In the genomic region with DNA sequence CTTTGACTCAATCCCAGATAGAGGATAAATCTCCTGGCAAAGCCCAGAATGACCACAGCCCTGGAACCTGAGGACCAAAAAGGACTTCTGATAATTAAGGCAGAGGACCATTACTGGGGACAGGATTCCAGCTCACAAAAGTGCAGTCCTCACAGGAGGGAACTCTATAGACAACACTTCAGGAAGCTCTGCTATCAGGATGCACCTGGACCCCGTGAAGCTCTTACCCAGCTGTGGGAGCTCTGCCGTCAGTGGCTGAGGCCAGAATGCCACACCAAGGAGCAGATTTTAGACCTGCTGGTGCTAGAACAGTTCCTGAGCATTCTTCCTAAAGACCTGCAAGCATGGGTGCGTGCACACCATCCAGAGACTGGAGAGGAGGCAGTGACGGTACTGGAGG, we compare ENCODE assay signal across 12 cellular contexts. TPM values are rescaled to one million over a fixed set of nuclear protein-coding genes. Genes with fewer than 3 reads are reported as not detected.
DNase-seq lines count a peak whose midpoint lies in the region; ATAC-seq and TF ChIP-seq lines count a peak whose summit lies in the region.
"Had no signal": no experiment of that assay in that cellular context is flagged by ENCODE, and none has a peak within 500 bp of the region (broad histone marks: within the 10 kb centered on the region; RNA-seq: fewer than 3 reads in every experiment).

No MANE protein-coding gene starts in this region.

- H2AFZ ChIP-seq in SK-N-SH (ENCODE audit: low read depth) = no peak overlapping the region; the same call in 1 of the 2 replicates
- 0 out of 2 replicates have a peak overlapping the region, but pooled peaks have one; percentile 87 for H2AFZ ChIP-seq in MM.1S (ENCODE audit: low read length)
- H2AFZ ChIP-seq in parathyroid adenoma = no peak overlapping the region

- WGBS in SK-N-SH (ENCODE audit: low lambda C conversion rate) = 75% methylated on average over 4 of the region's 4 CpGs
- 76% methylated on average over 3 to 4 of the region's 4 CpGs for WGBS in upper lobe of left lung, 2 donors

- H3K27me3 ChIP-seq in SK-N-SH (ENCODE audit: insufficient read depth) (no peaks in the 10 kb centered on the region), MM.1S (replicated peaks; ENCODE audit: insufficient read depth, low read length) (no peaks in the 10 kb centered on the region), duodenal mucosa (ENCODE audit: control insufficient read depth in 1 of 2, insufficient read depth in 2 of 2, low read length in 2 of 2) (no peaks in the 10 kb centered on the region), parathyroid adenoma (ENCODE audit: control insufficient read depth, insufficient read depth, low read length) (no peaks in the 10 kb centered on the region), upper lobe of left lung (no peaks in the 10 kb centered on the region)
- H3K27me3 ChIP-seq: left lung, uterus had no signal

- H3F3A ChIP-seq in SK-N-SH (replicated peaks; ENCODE audit: insufficient read depth) (no peaks in the 10 kb centered on the region), MM.1S (ENCODE audit: insufficient read depth, low read length) (peaks cover 10% of the 10 kb centered on the region)

- no peak overlapping the region for H3K27ac ChIP-seq in SK-N-SH (ENCODE audit: low read depth in 2 of 2, low read length in 1 of 2)
- peak overlapping the region; percentile 55; the same call in 1 of the 2 replicates for H3K27ac ChIP-seq in MM.1S (ENCODE audit: low read length)
- no peak overlapping the region for H3K27ac ChIP-seq in duodenal mucosa (ENCODE audit: low read depth, low read length)
- peak overlapping the region; percentile 56 for H3K27ac ChIP-seq in parathyroid adenoma
- H3K27ac ChIP-seq in upper lobe of left lung = no peak overlapping the region

- H4K20me1 ChIP-seq in SK-N-SH (ENCODE audit: insufficient read depth) = no peaks in the 10 kb centered on the region
- no peaks in the 10 kb centered on the region for H4K20me1 ChIP-seq in MM.1S (ENCODE audit: insufficient read depth, low read length)

- H3K4me2 ChIP-seq in SK-N-SH (peak overlapping the region; percentile 91), MM.1S (ENCODE audit: low read depth, low read length) (peak overlapping the region; percentile 93), parathyroid adenoma (ENCODE audit: low read length) (no peak overlapping the region)

- H3K4me3 ChIP-seq in SK-N-SH (ENCODE audit: low read depth in 2 of 2, low read length in 1 of 2) = peak overlapping the region; percentile 83 to 91; a peak in 3 of 4 replicates
- peak overlapping the region; percentile 74 for H3K4me3 ChIP-seq in MM.1S (ENCODE audit: low read length)
- peak overlapping the region; percentile 83 to 100 for H3K4me3 ChIP-seq in duodenal mucosa (ENCODE audit: low read depth in 1 of 2, low read length in 2 of 2)
- H3K4me3 ChIP-seq in parathyroid adenoma (ENCODE audit: low read depth, low read length) = no peak overlapping the region
- H3K4me3 ChIP-seq in upper lobe of left lung = peak overlapping the region in 2 of 4 donors; percentile 61 to 73

- TF ChIP-seq EP300 in SK-N-SH (IDR thresholded peaks at IDR 0.05; ENCODE audit: borderline replicate concordance in 1 of 2, low read depth in 1 of 2, low read length in 1 of 2) = no peak
- no peak for TF ChIP-seq EP300 in upper lobe of left lung (IDR thresholded peaks at IDR 0.05)

- H3K9ac ChIP-seq in SK-N-SH (peak overlapping the region; percentile 70; the same call in 1 of the 2 replicates), MM.1S (ENCODE audit: low read length) (peak overlapping the region; percentile 60; the same call in 1 of the 2 replicates), duodenal mucosa (ENCODE audit: low read depth in 1 of 2, low read length in 2 of 2) (peak overlapping the region; percentile 58 to 84), parathyroid adenoma (no peak overlapping the region)

- POLR2A ChIA-PET in SK-N-SH (lab: Yijun Ruan, JAX) = interaction anchor here (2.5 kb wide), 1 partner anchor 16 kb away, joined by 23 read pairs; the partner anchor contains the start of gene ZKSCAN8

- CTCF ChIA-PET in SK-N-SH (lab: Yijun Ruan, JAX) = interaction anchor here (0.9 to 3.3 kb wide), 4 partner anchors 8 to 231 kb away, joined by 3 to 11 read pairs (median 6); partner anchors contain the start of gene ZKSCAN8

- TF ChIP-seq CTCF in SK-N-SH (IDR thresholded peaks at IDR 0.05) (no peak), MM.1S (IDR thresholded peaks at IDR 0.05; ENCODE audit: low read length) (no peak), parathyroid adenoma (IDR thresholded peaks at IDR 0.05) (no peak), upper lobe of left lung (IDR thresholded peaks at IDR 0.05) (no peak)

- H3K4me1 ChIP-seq in SK-N-SH (ENCODE audit: control insufficient read depth in 1 of 2, insufficient read depth in 2 of 2, low read depth in 1 of 2, low read length in 1 of 2) = peaks cover 6 to 10% of the 10 kb centered on the region in 2 experiments; a peak in 2 of 4 replicates
- peaks cover 15% of the 10 kb centered on the region for H3K4me1 ChIP-seq in MM.1S (ENCODE audit: low read length)
- H3K4me1 ChIP-seq in duodenal mucosa (ENCODE audit: control insufficient read depth in 1 of 2, insufficient read depth in 2 of 2, low read length in 2 of 2) = peaks cover 12 to 17% of the 10 kb centered on the region in 2 donors
- H3K4me1 ChIP-seq in parathyroid adenoma = peaks cover 4% of the 10 kb centered on the region
- peaks cover 6 to 27% (median 11%) of the 10 kb centered on the region in 4 donors for H3K4me1 ChIP-seq in upper lobe of left lung

- ATAC-seq in SK-N-SH treated with all-trans-retinoic acid at 6 μM for 48 hours = no peak
- no peak for ATAC-seq in GM21515 (IDR thresholded peaks at IDR 0.05; ENCODE audit: unreplicated experiment)
- ATAC-seq in upper lobe of left lung (ENCODE audit: low FRiP score in 2 of 2) = no peak

- peaks cover 68% of the 10 kb centered on the region for H3K79me2 ChIP-seq in SK-N-SH (ENCODE audit: insufficient read depth)
- peaks cover 53% of the 10 kb centered on the region for H3K79me2 ChIP-seq in MM.1S (ENCODE audit: low read length)
- peaks cover 7% of the 10 kb centered on the region for H3K79me2 ChIP-seq in parathyroid adenoma

- peaks cover 49 to 59% of the 10 kb centered on the region in 2 experiments for H3K36me3 ChIP-seq in SK-N-SH (replicated peaks in 1 of 2; ENCODE audit: control insufficient read depth in 1 of 2, insufficient read depth in 2 of 2, low read length in 1 of 2)
- H3K36me3 ChIP-seq in MM.1S (replicated peaks; ENCODE audit: insufficient read depth, low read length) = no peaks in the 10 kb centered on the region; the same call in 1 of the 2 replicates
- H3K36me3 ChIP-seq in duodenal mucosa (ENCODE audit: control insufficient read depth in 1 of 2, insufficient read depth in 2 of 2, low read length in 2 of 2) = peaks cover 6 to 36% of the 10 kb centered on the region in 2 donors
- H3K36me3 ChIP-seq in parathyroid adenoma (ENCODE audit: control insufficient read depth, insufficient read depth, low read length) = no peaks in the 10 kb centered on the region
- peaks cover 0 to 38% (median 14%) of the 10 kb centered on the region in 4 donors for H3K36me3 ChIP-seq in upper lobe of left lung
- H3K36me3 ChIP-seq: uterus had no signal

- DNase-seq in SK-N-SH (no peak), MM.1S (no peak), upper lobe of left lung (no peak), GM19240 (ENCODE audit: insufficient read length, low spot score) (no peak)
- DNase-seq: ACHN, NCI-H1930, uterus had no signal

- H3K9me3 ChIP-seq in SK-N-SH (no peaks in the 10 kb centered on the region), MM.1S (replicated peaks; ENCODE audit: insufficient read depth, low read length) (no peaks in the 10 kb centered on the region), duodenal mucosa (ENCODE audit: control insufficient read depth in 1 of 2, low read length in 2 of 2) (no peaks in the 10 kb centered on the region), parathyroid adenoma (ENCODE audit: control insufficient read depth, low read length) (no peaks in the 10 kb centered on the region), upper lobe of left lung (no peaks in the 10 kb centered on the region)
- H3K9me3 ChIP-seq: left lung, uterus had no signal

- H3K9me2 ChIP-seq in SK-N-SH = no peaks in the 10 kb centered on the region
- no peaks in the 10 kb centered on the region for H3K9me2 ChIP-seq in MM.1S (replicated peaks; ENCODE audit: insufficient read depth, low read length)

- no peak for TF ChIP-seq RAD21 in SK-N-SH (IDR thresholded peaks at IDR 0.05; ENCODE audit: low read length)

- no peak for TF ChIP-seq POLR2A in upper lobe of left lung (IDR thresholded peaks at IDR 0.05)

TF ChIP-seq in SK-N-SH, 30 proteins besides CTCF, POLR2A, EP300 and RAD21 (continues in another document):
- no peak for TF ChIP-seq SMC3 (IDR thresholded peaks at IDR 0.05; ENCODE audit: low read depth, low read length)
- no peak for TF ChIP-seq SIN3A (IDR thresholded peaks at IDR 0.05; ENCODE audit: borderline replicate concordance, low read depth, low read length)
- TF ChIP-seq NRF1 (IDR thresholded peaks at IDR 0.05; ENCODE audit: low read depth, low read length) = no peak
- TF ChIP-seq FOSL2 (IDR thresholded peaks at IDR 0.05; ENCODE audit: borderline replicate concordance, low read depth) = no peak
- no peak for TF ChIP-seq MXI1 (IDR thresholded peaks at IDR 0.05; ENCODE audit: low read depth, low read length)

TF ChIP-seq in SK-N-SH treated with all-trans-retinoic acid at 6 μM for 48 hours, 23 proteins besides CTCF, POLR2A, EP300 and RAD21 (continues in another document):
- TF ChIP-seq GLIS3 (CRISPR knock-in tag; IDR thresholded peaks at IDR 0.05) = no peak
- TF ChIP-seq, protein P1, sequence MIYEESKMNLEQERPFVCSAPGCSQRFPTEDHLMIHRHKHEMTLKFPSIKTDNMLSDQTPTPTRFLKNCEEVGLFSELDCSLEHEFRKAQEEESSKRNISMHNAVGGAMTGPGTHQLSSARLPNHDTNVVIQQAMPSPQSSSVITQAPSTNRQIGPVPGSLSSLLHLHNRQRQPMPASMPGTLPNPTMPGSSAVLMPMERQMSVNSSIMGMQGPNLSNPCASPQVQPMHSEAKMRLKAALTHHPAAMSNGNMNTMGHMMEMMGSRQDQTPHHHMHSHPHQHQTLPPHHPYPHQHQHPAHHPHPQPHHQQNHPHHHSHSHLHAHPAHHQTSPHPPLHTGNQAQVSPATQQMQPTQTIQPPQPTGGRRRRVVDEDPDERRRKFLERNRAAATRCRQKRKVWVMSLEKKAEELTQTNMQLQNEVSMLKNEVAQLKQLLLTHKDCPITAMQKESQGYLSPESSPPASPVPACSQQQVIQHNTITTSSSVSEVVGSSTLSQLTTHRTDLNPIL (CRISPR knock-in tag; IDR thresholded peaks at IDR 0.05; ENCODE audit: low read depth) = no peak

RNA-seq across cellular contexts. Expression of gene ZSCAN16, which starts 1.0 kb away (rescaled TPM):
- 3.7 and 6.2 TPM in 2 replicates for polyA plus RNA-seq in SK-N-SH (2012; rRNA removed)
- 4.7 and 4.8 TPM in 2 replicates for polyA plus RNA-seq in SK-N-SH (2012; cell fraction: cytosol; rRNA removed)
- polyA plus RNA-seq in SK-N-SH (2012; cell fraction: nucleus; rRNA removed) = 9.2 and 11.6 TPM in 2 replicates
- total RNA-seq in upper lobe of left lung = 10 to 100 TPM in 1 of 6 donors, 1 to 10 TPM in 5; 4.1 to 16.8 (median 5.1) TPM

RNA-seq across cellular contexts. Expression of gene ZKSCAN8, which starts 16.3 kb away (rescaled TPM):
- 4.3 and 5.8 TPM in 2 replicates for polyA plus RNA-seq in SK-N-SH (2012; rRNA removed)
- 6.5 and 6.9 TPM in 2 replicates for polyA plus RNA-seq in SK-N-SH (2012; cell fraction: cytosol; rRNA removed)
- 19.8 and 37.6 TPM in 2 replicates for polyA plus RNA-seq in SK-N-SH (2012; cell fraction: nucleus; rRNA removed)
- 10 to 100 TPM; 11.7 to 24.9 (median 16.8) TPM for total RNA-seq in upper lobe of left lung

RNA-seq across cellular contexts. Expression of gene ZNF165, which starts 45.0 kb away (rescaled TPM):
- 0.21 and 0.25 TPM in 2 replicates for polyA plus RNA-seq in SK-N-SH (2012; rRNA removed)
- 0.31 and 0.36 TPM in 2 replicates for polyA plus RNA-seq in SK-N-SH (2012; cell fraction: cytosol; rRNA removed)
- 0.25 and 0.43 TPM in 2 replicates for polyA plus RNA-seq in SK-N-SH (2012; cell fraction: nucleus; rRNA removed)
- 1 to 10 TPM; 2.4 to 7.9 (median 3.7) TPM for total RNA-seq in upper lobe of left lung

Comparison
In these comparisons a context has a peak if more than half of its experiments do, and no peak if none do; other contexts are left out.
1. H3K27ac ChIP-seq: peak in MM.1S (single experiment) and parathyroid adenoma (single experiment); none in SK-N-SH (0 of 2), duodenal mucosa (single experiment) and upper lobe of left lung (0 of 4).